1 cellular context compared by ENCODE assay signal in the genomic region with DNA sequence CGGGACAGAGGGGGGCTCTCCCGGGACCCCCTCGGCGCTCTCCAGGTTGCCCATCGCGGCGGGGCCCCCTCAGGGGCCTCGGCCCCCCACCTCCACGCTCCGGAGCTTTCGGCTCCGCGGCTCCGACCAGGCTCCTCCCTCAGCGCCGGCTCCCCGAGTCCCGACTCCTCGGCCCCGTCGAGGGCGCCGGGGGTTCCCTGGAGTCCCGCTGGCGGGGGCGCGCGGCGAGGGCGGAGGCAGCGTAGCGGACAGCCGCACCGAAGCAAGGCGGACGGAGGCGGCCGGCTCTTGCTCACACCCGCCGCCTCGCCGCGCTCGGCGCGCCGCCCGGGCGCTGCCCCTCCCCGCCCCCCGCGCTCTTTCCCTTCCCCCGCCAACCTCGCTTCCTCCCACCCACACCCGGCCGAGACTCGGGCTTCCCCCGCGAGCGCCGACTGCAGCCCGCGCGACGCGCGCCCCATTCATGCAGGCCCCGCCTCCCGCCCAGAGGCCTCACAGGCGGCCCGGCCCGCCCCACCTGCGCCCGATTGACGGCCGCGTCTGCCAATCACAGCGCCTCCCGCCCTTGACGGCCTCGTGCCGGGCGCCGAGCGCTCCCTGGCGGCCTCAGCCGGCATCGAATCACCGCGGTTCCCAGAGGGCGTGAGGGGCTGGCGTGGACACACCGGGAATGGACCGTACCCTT.
TF ChIP-seq lines count a peak whose summit lies in the region.

A gene with protein sequence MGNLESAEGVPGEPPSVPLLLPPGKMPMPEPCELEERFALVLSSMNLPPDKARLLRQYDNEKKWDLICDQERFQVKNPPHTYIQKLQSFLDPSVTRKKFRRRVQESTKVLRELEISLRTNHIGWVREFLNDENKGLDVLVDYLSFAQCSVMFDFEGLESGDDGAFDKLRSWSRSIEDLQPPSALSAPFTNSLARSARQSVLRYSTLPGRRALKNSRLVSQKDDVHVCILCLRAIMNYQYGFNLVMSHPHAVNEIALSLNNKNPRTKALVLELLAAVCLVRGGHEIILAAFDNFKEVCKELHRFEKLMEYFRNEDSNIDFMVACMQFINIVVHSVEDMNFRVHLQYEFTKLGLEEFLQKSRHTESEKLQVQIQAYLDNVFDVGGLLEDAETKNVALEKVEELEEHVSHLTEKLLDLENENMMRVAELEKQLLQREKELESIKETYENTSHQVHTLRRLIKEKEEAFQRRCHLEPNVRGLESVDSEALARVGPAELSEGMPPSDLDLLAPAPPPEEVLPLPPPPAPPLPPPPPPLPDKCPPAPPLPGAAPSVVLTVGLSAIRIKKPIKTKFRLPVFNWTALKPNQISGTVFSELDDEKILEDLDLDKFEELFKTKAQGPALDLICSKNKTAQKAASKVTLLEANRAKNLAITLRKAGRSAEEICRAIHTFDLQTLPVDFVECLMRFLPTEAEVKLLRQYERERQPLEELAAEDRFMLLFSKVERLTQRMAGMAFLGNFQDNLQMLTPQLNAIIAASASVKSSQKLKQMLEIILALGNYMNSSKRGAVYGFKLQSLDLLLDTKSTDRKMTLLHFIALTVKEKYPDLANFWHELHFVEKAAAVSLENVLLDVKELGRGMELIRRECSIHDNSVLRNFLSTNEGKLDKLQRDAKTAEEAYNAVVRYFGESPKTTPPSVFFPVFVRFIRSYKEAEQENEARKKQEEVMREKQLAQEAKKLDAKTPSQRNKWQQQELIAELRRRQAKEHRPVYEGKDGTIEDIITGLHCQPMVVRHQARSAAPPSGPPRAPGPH (minus strand): TSS at position 279 of the 685 bp plus-strand sequence. CDS start 225 bp downstream, at position 54.

TF ChIP-seq in GM12878, 131 proteins besides CTCF, POLR2A, EP300 and RAD21 (continued from another document and continues in another):
- TF ChIP-seq, protein P1, sequence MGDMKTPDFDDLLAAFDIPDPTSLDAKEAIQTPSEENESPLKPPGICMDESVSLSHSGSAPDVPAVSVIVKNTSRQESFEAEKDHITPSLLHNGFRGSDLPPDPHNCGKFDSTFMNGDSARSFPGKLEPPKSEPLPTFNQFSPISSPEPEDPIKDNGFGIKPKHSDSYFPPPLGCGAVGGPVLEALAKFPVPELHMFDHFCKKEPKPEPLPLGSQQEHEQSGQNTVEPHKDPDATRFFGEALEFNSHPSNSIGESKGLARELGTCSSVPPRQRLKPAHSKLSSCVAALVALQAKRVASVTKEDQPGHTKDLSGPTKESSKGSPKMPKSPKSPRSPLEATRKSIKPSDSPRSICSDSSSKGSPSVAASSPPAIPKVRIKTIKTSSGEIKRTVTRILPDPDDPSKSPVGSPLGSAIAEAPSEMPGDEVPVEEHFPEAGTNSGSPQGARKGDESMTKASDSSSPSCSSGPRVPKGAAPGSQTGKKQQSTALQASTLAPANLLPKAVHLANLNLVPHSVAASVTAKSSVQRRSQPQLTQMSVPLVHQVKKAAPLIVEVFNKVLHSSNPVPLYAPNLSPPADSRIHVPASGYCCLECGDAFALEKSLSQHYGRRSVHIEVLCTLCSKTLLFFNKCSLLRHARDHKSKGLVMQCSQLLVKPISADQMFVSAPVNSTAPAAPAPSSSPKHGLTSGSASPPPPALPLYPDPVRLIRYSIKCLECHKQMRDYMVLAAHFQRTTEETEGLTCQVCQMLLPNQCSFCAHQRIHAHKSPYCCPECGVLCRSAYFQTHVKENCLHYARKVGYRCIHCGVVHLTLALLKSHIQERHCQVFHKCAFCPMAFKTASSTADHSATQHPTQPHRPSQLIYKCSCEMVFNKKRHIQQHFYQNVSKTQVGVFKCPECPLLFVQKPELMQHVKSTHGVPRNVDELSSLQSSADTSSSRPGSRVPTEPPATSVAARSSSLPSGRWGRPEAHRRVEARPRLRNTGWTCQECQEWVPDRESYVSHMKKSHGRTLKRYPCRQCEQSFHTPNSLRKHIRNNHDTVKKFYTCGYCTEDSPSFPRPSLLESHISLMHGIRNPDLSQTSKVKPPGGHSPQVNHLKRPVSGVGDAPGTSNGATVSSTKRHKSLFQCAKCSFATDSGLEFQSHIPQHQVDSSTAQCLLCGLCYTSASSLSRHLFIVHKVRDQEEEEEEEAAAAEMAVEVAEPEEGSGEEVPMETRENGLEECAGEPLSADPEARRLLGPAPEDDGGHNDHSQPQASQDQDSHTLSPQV (IDR thresholded peaks at IDR 0.05), result peak; percentile 82
- peak; percentile 33; the same call in 1 of the 2 replicates for TF ChIP-seq HCFC1 (IDR thresholded peaks at IDR 0.05; ENCODE audit: low read length)
- TF ChIP-seq RELA (IDR thresholded peaks at IDR 0.05; ENCODE audit: borderline replicate concordance, partially characterized antibody), result peak; percentile 78
- TF ChIP-seq, protein P2, sequence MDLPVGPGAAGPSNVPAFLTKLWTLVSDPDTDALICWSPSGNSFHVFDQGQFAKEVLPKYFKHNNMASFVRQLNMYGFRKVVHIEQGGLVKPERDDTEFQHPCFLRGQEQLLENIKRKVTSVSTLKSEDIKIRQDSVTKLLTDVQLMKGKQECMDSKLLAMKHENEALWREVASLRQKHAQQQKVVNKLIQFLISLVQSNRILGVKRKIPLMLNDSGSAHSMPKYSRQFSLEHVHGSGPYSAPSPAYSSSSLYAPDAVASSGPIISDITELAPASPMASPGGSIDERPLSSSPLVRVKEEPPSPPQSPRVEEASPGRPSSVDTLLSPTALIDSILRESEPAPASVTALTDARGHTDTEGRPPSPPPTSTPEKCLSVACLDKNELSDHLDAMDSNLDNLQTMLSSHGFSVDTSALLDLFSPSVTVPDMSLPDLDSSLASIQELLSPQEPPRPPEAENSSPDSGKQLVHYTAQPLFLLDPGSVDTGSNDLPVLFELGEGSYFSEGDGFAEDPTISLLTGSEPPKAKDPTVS (IDR thresholded peaks at IDR 0.05; ENCODE audit: low read depth, low read length), result 0 out of 2 replicates have a peak, but pooled peaks have one; percentile 46
- peak; percentile 81; the same call in 1 of the 2 replicates for TF ChIP-seq FOXM1 (IDR thresholded peaks at IDR 0.05; ENCODE audit: low read depth, low read length)
- TF ChIP-seq MYC (IDR thresholded peaks at IDR 0.05; ENCODE audit: insufficient read depth, insufficient read length, insufficient replicate concordance, low read length, severe bottlenecking), result no peak
- peak; percentile 22; the same call in 1 of the 2 replicates for TF ChIP-seq MXI1 (IDR thresholded peaks at IDR 0.05; ENCODE audit: low read depth, low read length)
- TF ChIP-seq, protein P3, sequence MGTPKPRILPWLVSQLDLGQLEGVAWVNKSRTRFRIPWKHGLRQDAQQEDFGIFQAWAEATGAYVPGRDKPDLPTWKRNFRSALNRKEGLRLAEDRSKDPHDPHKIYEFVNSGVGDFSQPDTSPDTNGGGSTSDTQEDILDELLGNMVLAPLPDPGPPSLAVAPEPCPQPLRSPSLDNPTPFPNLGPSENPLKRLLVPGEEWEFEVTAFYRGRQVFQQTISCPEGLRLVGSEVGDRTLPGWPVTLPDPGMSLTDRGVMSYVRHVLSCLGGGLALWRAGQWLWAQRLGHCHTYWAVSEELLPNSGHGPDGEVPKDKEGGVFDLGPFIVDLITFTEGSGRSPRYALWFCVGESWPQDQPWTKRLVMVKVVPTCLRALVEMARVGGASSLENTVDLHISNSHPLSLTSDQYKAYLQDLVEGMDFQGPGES (IDR thresholded peaks at IDR 0.05), result peak; percentile 84
- TF ChIP-seq SMC3 (IDR thresholded peaks at IDR 0.05; ENCODE audit: borderline replicate concordance, low read length), result peak; percentile 100
- no peak for TF ChIP-seq SUPT20H (IDR thresholded peaks at IDR 0.05; ENCODE audit: borderline replicate concordance, control insufficient read depth, low read depth, low read length)
- TF ChIP-seq, protein P4, sequence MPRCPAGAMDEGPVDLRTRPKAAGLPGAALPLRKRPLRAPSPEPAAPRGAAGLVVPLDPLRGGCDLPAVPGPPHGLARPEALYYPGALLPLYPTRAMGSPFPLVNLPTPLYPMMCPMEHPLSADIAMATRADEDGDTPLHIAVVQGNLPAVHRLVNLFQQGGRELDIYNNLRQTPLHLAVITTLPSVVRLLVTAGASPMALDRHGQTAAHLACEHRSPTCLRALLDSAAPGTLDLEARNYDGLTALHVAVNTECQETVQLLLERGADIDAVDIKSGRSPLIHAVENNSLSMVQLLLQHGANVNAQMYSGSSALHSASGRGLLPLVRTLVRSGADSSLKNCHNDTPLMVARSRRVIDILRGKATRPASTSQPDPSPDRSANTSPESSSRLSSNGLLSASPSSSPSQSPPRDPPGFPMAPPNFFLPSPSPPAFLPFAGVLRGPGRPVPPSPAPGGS (IDR thresholded peaks at IDR 0.05; ENCODE audit: borderline replicate concordance, insufficient read depth, low read depth, low read length, poor library complexity, severe bottlenecking), result peak; percentile 57
- TF ChIP-seq, protein P5, sequence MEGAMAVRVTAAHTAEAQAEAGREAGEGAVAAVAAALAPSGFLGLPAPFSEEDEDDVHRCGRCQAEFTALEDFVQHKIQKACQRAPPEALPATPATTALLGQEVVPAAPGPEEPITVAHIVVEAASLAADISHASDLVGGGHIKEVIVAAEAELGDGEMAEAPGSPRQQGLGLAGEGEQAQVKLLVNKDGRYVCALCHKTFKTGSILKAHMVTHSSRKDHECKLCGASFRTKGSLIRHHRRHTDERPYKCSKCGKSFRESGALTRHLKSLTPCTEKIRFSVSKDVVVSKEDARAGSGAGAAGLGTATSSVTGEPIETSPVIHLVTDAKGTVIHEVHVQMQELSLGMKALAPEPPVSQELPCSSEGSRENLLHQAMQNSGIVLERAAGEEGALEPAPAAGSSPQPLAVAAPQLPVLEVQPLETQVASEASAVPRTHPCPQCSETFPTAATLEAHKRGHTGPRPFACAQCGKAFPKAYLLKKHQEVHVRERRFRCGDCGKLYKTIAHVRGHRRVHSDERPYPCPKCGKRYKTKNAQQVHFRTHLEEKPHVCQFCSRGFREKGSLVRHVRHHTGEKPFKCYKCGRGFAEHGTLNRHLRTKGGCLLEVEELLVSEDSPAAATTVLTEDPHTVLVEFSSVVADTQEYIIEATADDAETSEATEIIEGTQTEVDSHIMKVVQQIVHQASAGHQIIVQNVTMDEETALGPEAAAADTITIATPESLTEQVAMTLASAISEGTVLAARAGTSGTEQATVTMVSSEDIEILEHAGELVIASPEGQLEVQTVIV (IDR thresholded peaks at IDR 0.05; ENCODE audit: borderline replicate concordance, partially characterized antibody), result no peak
- TF ChIP-seq, protein P6, sequence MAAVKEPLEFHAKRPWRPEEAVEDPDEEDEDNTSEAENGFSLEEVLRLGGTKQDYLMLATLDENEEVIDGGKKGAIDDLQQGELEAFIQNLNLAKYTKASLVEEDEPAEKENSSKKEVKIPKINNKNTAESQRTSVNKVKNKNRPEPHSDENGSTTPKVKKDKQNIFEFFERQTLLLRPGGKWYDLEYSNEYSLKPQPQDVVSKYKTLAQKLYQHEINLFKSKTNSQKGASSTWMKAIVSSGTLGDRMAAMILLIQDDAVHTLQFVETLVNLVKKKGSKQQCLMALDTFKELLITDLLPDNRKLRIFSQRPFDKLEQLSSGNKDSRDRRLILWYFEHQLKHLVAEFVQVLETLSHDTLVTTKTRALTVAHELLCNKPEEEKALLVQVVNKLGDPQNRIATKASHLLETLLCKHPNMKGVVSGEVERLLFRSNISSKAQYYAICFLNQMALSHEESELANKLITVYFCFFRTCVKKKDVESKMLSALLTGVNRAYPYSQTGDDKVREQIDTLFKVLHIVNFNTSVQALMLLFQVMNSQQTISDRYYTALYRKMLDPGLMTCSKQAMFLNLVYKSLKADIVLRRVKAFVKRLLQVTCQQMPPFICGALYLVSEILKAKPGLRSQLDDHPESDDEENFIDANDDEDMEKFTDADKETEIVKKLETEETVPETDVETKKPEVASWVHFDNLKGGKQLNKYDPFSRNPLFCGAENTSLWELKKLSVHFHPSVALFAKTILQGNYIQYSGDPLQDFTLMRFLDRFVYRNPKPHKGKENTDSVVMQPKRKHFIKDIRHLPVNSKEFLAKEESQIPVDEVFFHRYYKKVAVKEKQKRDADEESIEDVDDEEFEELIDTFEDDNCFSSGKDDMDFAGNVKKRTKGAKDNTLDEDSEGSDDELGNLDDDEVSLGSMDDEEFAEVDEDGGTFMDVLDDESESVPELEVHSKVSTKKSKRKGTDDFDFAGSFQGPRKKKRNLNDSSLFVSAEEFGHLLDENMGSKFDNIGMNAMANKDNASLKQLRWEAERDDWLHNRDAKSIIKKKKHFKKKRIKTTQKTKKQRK (IDR thresholded peaks at IDR 0.05; ENCODE audit: low read depth, low read length), result no peak
- TF ChIP-seq, protein P7, sequence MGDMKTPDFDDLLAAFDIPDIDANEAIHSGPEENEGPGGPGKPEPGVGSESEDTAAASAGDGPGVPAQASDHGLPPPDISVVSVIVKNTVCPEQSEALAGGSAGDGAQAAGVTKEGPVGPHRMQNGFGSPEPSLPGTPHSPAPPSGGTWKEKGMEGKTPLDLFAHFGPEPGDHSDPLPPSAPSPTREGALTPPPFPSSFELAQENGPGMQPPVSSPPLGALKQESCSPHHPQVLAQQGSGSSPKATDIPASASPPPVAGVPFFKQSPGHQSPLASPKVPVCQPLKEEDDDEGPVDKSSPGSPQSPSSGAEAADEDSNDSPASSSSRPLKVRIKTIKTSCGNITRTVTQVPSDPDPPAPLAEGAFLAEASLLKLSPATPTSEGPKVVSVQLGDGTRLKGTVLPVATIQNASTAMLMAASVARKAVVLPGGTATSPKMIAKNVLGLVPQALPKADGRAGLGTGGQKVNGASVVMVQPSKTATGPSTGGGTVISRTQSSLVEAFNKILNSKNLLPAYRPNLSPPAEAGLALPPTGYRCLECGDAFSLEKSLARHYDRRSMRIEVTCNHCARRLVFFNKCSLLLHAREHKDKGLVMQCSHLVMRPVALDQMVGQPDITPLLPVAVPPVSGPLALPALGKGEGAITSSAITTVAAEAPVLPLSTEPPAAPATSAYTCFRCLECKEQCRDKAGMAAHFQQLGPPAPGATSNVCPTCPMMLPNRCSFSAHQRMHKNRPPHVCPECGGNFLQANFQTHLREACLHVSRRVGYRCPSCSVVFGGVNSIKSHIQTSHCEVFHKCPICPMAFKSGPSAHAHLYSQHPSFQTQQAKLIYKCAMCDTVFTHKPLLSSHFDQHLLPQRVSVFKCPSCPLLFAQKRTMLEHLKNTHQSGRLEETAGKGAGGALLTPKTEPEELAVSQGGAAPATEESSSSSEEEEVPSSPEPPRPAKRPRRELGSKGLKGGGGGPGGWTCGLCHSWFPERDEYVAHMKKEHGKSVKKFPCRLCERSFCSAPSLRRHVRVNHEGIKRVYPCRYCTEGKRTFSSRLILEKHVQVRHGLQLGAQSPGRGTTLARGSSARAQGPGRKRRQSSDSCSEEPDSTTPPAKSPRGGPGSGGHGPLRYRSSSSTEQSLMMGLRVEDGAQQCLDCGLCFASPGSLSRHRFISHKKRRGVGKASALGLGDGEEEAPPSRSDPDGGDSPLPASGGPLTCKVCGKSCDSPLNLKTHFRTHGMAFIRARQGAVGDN (IDR thresholded peaks at IDR 0.05), result 0 out of 2 replicates have a peak, but pooled peaks have one; percentile 63
- TF ChIP-seq TBL1XR1 (IDR thresholded peaks at IDR 0.05; ENCODE audit: low read depth, low read length), result peak; percentile 74; the same call in 1 of the 2 replicates
- TF ChIP-seq RB1 (IDR thresholded peaks at IDR 0.05; ENCODE audit: borderline replicate concordance), result peak; percentile 97; the same call in 1 of the 2 replicates
- no peak for TF ChIP-seq RUNX3 (IDR thresholded peaks at IDR 0.05; ENCODE audit: low read length)
- TF ChIP-seq PAX5 (IDR thresholded peaks at IDR 0.05; ENCODE audit: borderline replicate concordance, low read depth, low read length), result peak; percentile 56; the same call in 1 of the 2 replicates
- TF ChIP-seq ZNF24 (IDR thresholded peaks at IDR 0.05), result 0 out of 2 replicates have a peak, but pooled peaks have one; percentile 22
